ENCODE assay signal across 20 cellular contexts in the genomic region with DNA sequence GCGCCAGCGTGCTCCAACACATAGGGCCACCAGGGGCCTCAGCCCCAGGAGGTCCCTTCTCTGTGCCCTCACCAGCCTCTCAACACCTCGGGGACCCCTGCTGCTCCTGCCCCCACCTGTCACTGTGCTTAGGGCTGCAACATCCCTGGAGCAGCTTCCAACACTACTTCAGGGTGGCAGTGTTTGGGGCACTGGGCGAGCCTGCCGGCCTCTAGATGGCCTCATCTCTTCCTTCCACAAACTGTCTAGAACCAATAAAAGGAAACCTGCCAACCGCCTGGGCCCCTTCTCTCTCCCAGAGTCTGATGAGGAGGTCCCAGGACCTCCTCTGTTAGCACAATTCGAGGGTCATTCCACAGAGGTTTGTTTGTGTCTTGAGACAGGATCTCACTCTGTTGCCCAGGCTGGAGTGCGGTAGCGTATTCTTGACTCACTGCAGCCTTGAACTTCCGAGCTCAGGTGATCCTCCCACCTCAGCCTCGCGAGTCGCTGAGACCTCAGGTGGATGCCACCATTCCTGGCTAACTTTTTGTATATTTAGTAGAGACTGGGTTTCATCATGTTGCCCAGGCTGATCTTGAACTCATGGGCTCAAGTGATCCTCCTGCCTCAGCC. TPM values are rescaled to one million over a fixed set of nuclear protein-coding genes. Genes with fewer than 3 reads are reported as not detected.
A peak's percentile ranks its signal among the peaks of the same experiment; 100 is the strongest.
DNase-seq lines count a peak whose midpoint lies in the region; ATAC-seq and TF ChIP-seq lines count a peak whose summit lies in the region.
"Had no signal": no experiment of that assay in that cellular context is flagged by ENCODE, and none has a peak within 500 bp of the region (broad histone marks: within the 10 kb centered on the region; RNA-seq: fewer than 3 reads in every experiment).

No MANE protein-coding gene starts in this region.

- H3K4me3 Mint-ChIP-seq in dendritic cell treated with granulocyte-macrophage colony-stimulating factor and Interleukin-4, amounts not matched to agents 40 ng/mL and 50 ng/mL, for 4 days: no peak overlapping the region
- no peak overlapping the region for H3K4me3 Mint-ChIP-seq in progenitor cell of endocrine pancreas (ENCODE audit: low read depth)

- H3K4me1 ChIP-seq in A673 (ENCODE audit: insufficient read depth, low read length, poor library complexity, severe bottlenecking) (no peaks in the 10 kb centered on the region), mucosa of rectum (ENCODE audit: control insufficient read depth in 2 of 2, insufficient read depth in 2 of 2, low read length in 2 of 2) (peaks cover 10 to 17% of the 10 kb centered on the region in 2 donors), foreskin keratinocyte (no peaks in the 10 kb centered on the region)

- intact Hi-C loops in A673 (cut with micrococcal nuclease; ENCODE audit: unreplicated experiment): loop anchor here (5.0 kb wide), 1 partner anchor 258 kb away; no protein-coding TSS in a partner anchor
- intact Hi-C loops in dendritic cell treated with granulocyte-macrophage colony-stimulating factor and Interleukin-4, amounts not matched to agents 40 ng/mL and 50 ng/mL, for 4 days (cut with micrococcal nuclease): no loop called here

- TF ChIP-seq CTCF in A673 (conservative IDR thresholded peaks at IDR 0.05; ENCODE audit: low read depth, low read length): peak; percentile 26; the same call in 1 of the 2 replicates
- no peak for TF ChIP-seq CTCF in progenitor cell of endocrine pancreas (IDR thresholded peaks at IDR 0.05; ENCODE audit: unreplicated experiment)
- no peak for TF ChIP-seq CTCF in foreskin keratinocyte (conservative IDR thresholded peaks at IDR 0.05)

- BruUV-seq in A673 (replicated peaks; lab: Mats Ljungman, UMichigan): no TSS peak

- peak overlapping the region; percentile 11 for H3K27ac Mint-ChIP-seq in dendritic cell treated with granulocyte-macrophage colony-stimulating factor and Interleukin-4, amounts not matched to agents 40 ng/mL and 50 ng/mL, for 4 days
- no peak overlapping the region for H3K27ac Mint-ChIP-seq in progenitor cell of endocrine pancreas

- peaks cover 28% of the 10 kb centered on the region for H3K4me1 Mint-ChIP-seq in dendritic cell treated with granulocyte-macrophage colony-stimulating factor and Interleukin-4, amounts not matched to agents 40 ng/mL and 50 ng/mL, for 4 days (ENCODE audit: low read depth)
- no peaks in the 10 kb centered on the region for H3K4me1 Mint-ChIP-seq in progenitor cell of endocrine pancreas (ENCODE audit: low read depth)

- H3K9me3 ChIP-seq in A673 (ENCODE audit: low read depth, low read length, poor library complexity, severe bottlenecking): no peaks in the 10 kb centered on the region
- no peaks in the 10 kb centered on the region for H3K9me3 ChIP-seq in mucosa of rectum (ENCODE audit: control insufficient read depth in 2 of 2, low read length in 2 of 2)
- H3K9me3 ChIP-seq: BLaER1 treated with 17β-estradiol and CSF1 and Interleukin-3, amounts not matched to agents 10 nM and 100 nM; MG63 had no signal

- H3K36me3 ChIP-seq in A673 (ENCODE audit: insufficient read depth, low read length, poor library complexity, severe bottlenecking) (peaks cover 15% of the 10 kb centered on the region), H7 (replicated peaks; ENCODE audit: control insufficient read depth, insufficient read depth, low read length) (peaks cover 7% of the 10 kb centered on the region), mucosa of rectum (ENCODE audit: control insufficient read depth in 2 of 2, insufficient read depth in 2 of 2, low read length in 2 of 2) (peaks cover 13 to 31% of the 10 kb centered on the region in 2 donors)
- H3K36me3 ChIP-seq: MG63 had no signal

- H3K9me3 Mint-ChIP-seq in dendritic cell treated with granulocyte-macrophage colony-stimulating factor and Interleukin-4, amounts not matched to agents 40 ng/mL and 50 ng/mL, for 4 days: no peaks in the 10 kb centered on the region
- no peaks in the 10 kb centered on the region for H3K9me3 Mint-ChIP-seq in progenitor cell of endocrine pancreas (ENCODE audit: low read depth)

- CTCF ChIA-PET in A673 (lab: Charles Lee): interaction anchor here (1.7 to 2.5 kb wide), 2 partner anchors 9 to 84 kb away, joined by 6 to 21 read pairs; no protein-coding TSS in a partner anchor

- no peak for DNase-seq in A673 (ENCODE audit: low spot score)
- DNase-seq in H7: peak; percentile 34
- no peak for DNase-seq in NK-92 (lab: John Stamatoyannopoulos, UW; ENCODE audit: unreplicated experiment)
- no peak for DNase-seq in progenitor cell of endocrine pancreas (ENCODE audit: low spot score, unreplicated experiment)
- DNase-seq in foreskin keratinocyte: no peak
- DNase-seq: DMS 273 treated with DMSO at 0.1 percent for 48 hours, GOT3, KBM-7, MG63, NCI-H2029, NCI-H2171 treated with DMSO at 0.1 percent for 48 hours, NCI-H510A, NCI-H82, SIG-M5 had no signal

- H3K27me3 ChIP-seq in A673 (replicated peaks; ENCODE audit: insufficient read depth, low read depth, low read length, poor library complexity): no peaks in the 10 kb centered on the region
- H3K27me3 ChIP-seq in H7 (ENCODE audit: control insufficient read depth, insufficient read depth, low read length): no peaks in the 10 kb centered on the region
- no peaks in the 10 kb centered on the region for H3K27me3 ChIP-seq in mucosa of rectum (ENCODE audit: control insufficient read depth in 2 of 2, insufficient read depth in 2 of 2, low read length in 2 of 2)
- H3K27me3 ChIP-seq in foreskin keratinocyte: no peaks in the 10 kb centered on the region
- H3K27me3 ChIP-seq: BLaER1 treated with 17β-estradiol and CSF1 and Interleukin-3, amounts not matched to agents 10 nM and 100 nM; MG63 had no signal

- peaks cover 79% of the 10 kb centered on the region for H3K36me3 Mint-ChIP-seq in dendritic cell treated with granulocyte-macrophage colony-stimulating factor and Interleukin-4, amounts not matched to agents 40 ng/mL and 50 ng/mL, for 4 days (ENCODE audit: low read depth)
- peaks cover 10% of the 10 kb centered on the region for H3K36me3 Mint-ChIP-seq in progenitor cell of endocrine pancreas (ENCODE audit: insufficient read depth)

- no peaks in the 10 kb centered on the region for H3K27me3 Mint-ChIP-seq in dendritic cell treated with granulocyte-macrophage colony-stimulating factor and Interleukin-4, amounts not matched to agents 40 ng/mL and 50 ng/mL, for 4 days
- no peaks in the 10 kb centered on the region for H3K27me3 Mint-ChIP-seq in progenitor cell of endocrine pancreas

- peak overlapping the region in 1 of 2 donors; percentile 32 for H3K9ac ChIP-seq in mucosa of rectum (ENCODE audit: low read depth in 1 of 2, low read length in 2 of 2)

- no peak overlapping the region for H3K27ac ChIP-seq in A673 (ENCODE audit: low read depth, low read length, poor library complexity, severe bottlenecking)
- peak overlapping the region; percentile 60 to 76 for H3K27ac ChIP-seq in mucosa of rectum (ENCODE audit: low read depth in 2 of 2, low read length in 2 of 2)
- no peak overlapping the region for H3K27ac ChIP-seq in foreskin keratinocyte
- H3K27ac ChIP-seq: BLaER1 treated with 17β-estradiol and CSF1 and Interleukin-3, amounts not matched to agents 10 nM and 100 nM; HL-60 had no signal

- POLR2A ChIA-PET in A673 (lab: Charles Lee; ENCODE audit: low non-redundant PET): no interaction called here

- ATAC-seq in foreskin keratinocyte: no peak

- H3K4me3 ChIP-seq in A673 (ENCODE audit: low read depth, low read length, poor library complexity, severe bottlenecking) (no peak overlapping the region), H7 (ENCODE audit: insufficient read depth, low read depth, low read length) (no peak overlapping the region), mucosa of rectum (ENCODE audit: low read length in 2 of 2) (no peak overlapping the region)
- H3K4me3 ChIP-seq: BLaER1 treated with 17β-estradiol and CSF1 and Interleukin-3, amounts not matched to agents 10 nM and 100 nM; MG63 had no signal

RNA-seq across cellular contexts. Expression of gene SHD, which starts 10.1 kb away (rescaled TPM):
- total RNA-seq in A673 (2021) (not detected in 2 replicates), progenitor cell of endocrine pancreas (0.74 and 0.82 TPM in 2 replicates), foreskin keratinocyte (not detected in 2 replicates)
- 1.3 and 1.5 TPM in 2 replicates for total RNA-seq in H7 (2014; rRNA removed; shearing (Covaris generic))
- polyA plus RNA-seq in foreskin keratinocyte: not detected in 2 replicates
- total RNA-seq: Daoy had no signal
- polyA plus RNA-seq: AG04450 had no signal

RNA-seq across cellular contexts. Expression of gene YJU2, which starts 22.0 kb away (rescaled TPM):
- total RNA-seq in A673 (2021) (33.3 and 34.7 TPM in 2 replicates), progenitor cell of endocrine pancreas (22.4 and 23.9 TPM in 2 replicates), foreskin keratinocyte (27.5 and 29.2 TPM in 2 replicates)
- 31.0 and 32.7 TPM in 2 replicates for total RNA-seq in H7 (2014; rRNA removed; shearing (Covaris generic))
- 33.6 and 36.6 TPM in 2 replicates for polyA plus RNA-seq in foreskin keratinocyte

RNA-seq across cellular contexts. Expression of gene TMIGD2, which starts 33.3 kb away (rescaled TPM):
- not detected in 2 replicates for total RNA-seq in A673 (2021)
- 0.45 and 0.78 TPM in 2 replicates for total RNA-seq in H7 (2014; rRNA removed; shearing (Covaris generic))
- total RNA-seq in progenitor cell of endocrine pancreas: not detected in 2 replicates
- total RNA-seq in foreskin keratinocyte: not detected in 2 replicates
- not detected in 2 replicates for polyA plus RNA-seq in foreskin keratinocyte
- total RNA-seq: Daoy had no signal
- polyA plus RNA-seq: AG04450 had no signal

RNA-seq across cellular contexts. Expression of gene FSD1, which starts 35.5 kb away (rescaled TPM):
- total RNA-seq in A673 (2021) (10.4 and 14.4 TPM in 2 replicates), progenitor cell of endocrine pancreas (22.2 and 25.1 TPM in 2 replicates), foreskin keratinocyte (7.3 and 8.6 TPM in 2 replicates)
- 29.8 and 34.1 TPM in 2 replicates for total RNA-seq in H7 (2014; rRNA removed; shearing (Covaris generic))
- polyA plus RNA-seq in foreskin keratinocyte: 8.4 and 10.4 TPM in 2 replicates

RNA-seq across cellular contexts. Expression of gene EBI3, which starts 39.6 kb away (rescaled TPM):
- total RNA-seq in A673 (2021) (1.5 and 2.0 TPM in 2 replicates), progenitor cell of endocrine pancreas (not detected in 2 replicates), foreskin keratinocyte (not detected in 2 replicates)
- total RNA-seq in H7 (2014; rRNA removed; shearing (Covaris generic)): 0.10 and 0.67 TPM in 2 replicates
- 0.08 TPM in 1 of 2 replicates, not detected in the other for polyA plus RNA-seq in foreskin keratinocyte

Comparison
In these comparisons a context has a peak if more than half of its experiments do, and no peak if none do; other contexts are left out.
1. H3K27ac ChIP-seq: peak in mucosa of rectum (2 of 2); none in A673 (single experiment) and foreskin keratinocyte (single experiment).